22 cellular contexts compared by ENCODE assay signal in the genomic region with DNA sequence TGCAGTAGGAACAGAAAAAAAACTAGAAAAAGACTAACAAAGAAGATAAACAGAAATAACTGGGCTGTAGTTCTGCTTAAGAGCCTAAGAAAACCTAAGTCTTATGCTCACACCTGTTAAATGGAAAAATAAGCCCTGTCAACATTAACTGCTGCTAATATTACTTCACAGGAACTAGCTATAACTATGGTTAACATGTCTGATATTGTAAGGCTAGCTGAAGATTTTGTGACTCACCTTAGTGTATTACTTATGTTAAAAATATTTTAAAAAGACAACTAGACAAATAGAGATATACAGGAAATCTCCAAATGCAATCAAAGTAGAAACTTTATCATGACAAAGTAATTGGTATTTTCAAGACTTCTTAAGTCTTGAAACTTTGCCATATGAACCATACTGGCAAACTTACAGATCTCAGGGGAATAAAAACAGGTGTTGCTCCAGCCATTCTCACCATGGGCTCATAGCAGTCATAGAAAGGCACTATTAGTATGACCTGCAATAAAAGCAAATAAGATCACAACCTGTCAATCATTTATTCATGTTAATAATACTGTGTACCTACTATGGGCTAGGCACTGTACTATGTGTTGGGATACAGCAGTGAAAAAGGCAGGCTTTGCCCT.
"Had no signal": no experiment of that assay in that cellular context is flagged by ENCODE, and none has a peak within 500 bp of the region (broad histone marks: within the 10 kb centered on the region; RNA-seq: fewer than 3 reads in every experiment).

No MANE protein-coding gene starts in this region.

- ATAC-seq: left colon, mucosa of descending colon, natural killer cell, right cardiac atrium had no signal

- H3K36me3 ChIP-seq: ovary, uterus had no signal

- H3K4me3 Mint-ChIP-seq: natural killer cell; neural progenitor cell; stimulated activated effector memory CD8-positive, alpha-beta T cell treated with anti-CD3 and anti-CD28 coated beads, Interleukin-12 subunit alpha, Interleukin-12 subunit beta, amount 100 ng/mL, for 72 hours; stimulated activated naive CD8-positive, alpha-beta T cell treated with anti-CD3 and anti-CD28 coated beads, Interleukin-15, Interleukin-2, amounts not matched to agents 100 ng/mL and 50 ng/mL, for 24 hours had no signal

- H3K27me3 ChIP-seq: neural progenitor cell, ovary, tibial artery, upper lobe of left lung, uterus had no signal

- H3K9ac ChIP-seq: neural progenitor cell had no signal

- H3K4me1 Mint-ChIP-seq: natural killer cell, neural progenitor cell had no signal

- H3K4me1 ChIP-seq: neural progenitor cell, tibial artery, upper lobe of left lung, uterus had no signal

- H3K9me3 ChIP-seq: mucosa of descending colon, ovary, tibial artery, upper lobe of left lung, uterus had no signal

- H3K4me2 ChIP-seq: neural progenitor cell, smooth muscle cell had no signal

- H3K4me3 ChIP-seq: mucosa of descending colon, neural progenitor cell, ovary, smooth muscle cell, tibial artery, upper lobe of left lung, uterus had no signal

- DNase-seq: cortex of kidney; effector memory CD4-positive, alpha-beta T cell; erythroblast; foreskin melanocyte; head of caudate nucleus; hippocampal formation; left colon; mucosa of descending colon; natural killer cell; nucleus accumbens; ovary; right cardiac atrium; stimulated activated CD4-positive, alpha-beta T cell treated with anti-CD3 and anti-CD28 coated beads, Interleukin-4, amount 100 ng/mL, for 1 hour; stimulated activated CD8-positive, alpha-beta memory T cell treated with anti-CD3 and anti-CD28 coated beads, Interleukin-4, amount 100 ng/mL, for 48 hours; tibial artery; upper lobe of left lung; uterus had no signal

- H3K27ac ChIP-seq: neural progenitor cell, ovary, tibial artery, upper lobe of left lung, uterus had no signal

- H3K9me3 Mint-ChIP-seq: natural killer cell; neural progenitor cell; stimulated activated effector memory CD8-positive, alpha-beta T cell treated with anti-CD3 and anti-CD28 coated beads, Interleukin-12 subunit alpha, Interleukin-12 subunit beta, amount 100 ng/mL, for 72 hours; stimulated activated naive CD8-positive, alpha-beta T cell treated with anti-CD3 and anti-CD28 coated beads, Interleukin-15, Interleukin-2, amounts not matched to agents 100 ng/mL and 50 ng/mL, for 24 hours had no signal

- H2AFZ ChIP-seq: neural progenitor cell had no signal

- H3K27ac Mint-ChIP-seq: natural killer cell; neural progenitor cell; progenitor cell of endocrine pancreas; stimulated activated effector memory CD8-positive, alpha-beta T cell treated with anti-CD3 and anti-CD28 coated beads, Interleukin-12 subunit alpha, Interleukin-12 subunit beta, amount 100 ng/mL, for 72 hours; stimulated activated naive CD8-positive, alpha-beta T cell treated with anti-CD3 and anti-CD28 coated beads, Interleukin-15, Interleukin-2, amounts not matched to agents 100 ng/mL and 50 ng/mL, for 24 hours had no signal

- H3K27me3 Mint-ChIP-seq: progenitor cell of endocrine pancreas; stimulated activated naive CD8-positive, alpha-beta T cell treated with anti-CD3 and anti-CD28 coated beads, Interleukin-15, Interleukin-2, amounts not matched to agents 100 ng/mL and 50 ng/mL, for 24 hours had no signal
